ENCODE assay signal across 13 cellular contexts in genomic region chr1:170145691-170146676, GRCh38. TPM values are rescaled to one million over a fixed set of nuclear protein-coding genes. Genes with fewer than 3 reads are reported as not detected.
DNase-seq lines count a peak whose midpoint lies in the region; ATAC-seq lines count a peak whose summit lies in the region.
"Had no signal": no experiment of that assay in that cellular context is flagged by ENCODE, and none has a peak within 500 bp of the region (broad histone marks: within the 10 kb centered on the region; RNA-seq: fewer than 3 reads in every experiment).

Gene NTMT2 (plus strand): TSS chr1:170145959. CDS start chr1:170146108, 149 bp downstream.

- H3K4me3 ChIP-seq in iPS-18a (ENCODE audit: low read length) = peak within 1 kb of the TSS; percentile 4
- H3K4me3 ChIP-seq: GM23248 had no signal

- peaks cover 37% of the 10 kb centered on the region for H3K27me3 ChIP-seq in iPS-18a (ENCODE audit: control insufficient read depth, insufficient read depth, low read length)

- peaks cover 12% of the 10 kb centered on the region for H3K9me3 Mint-ChIP-seq in activated T-helper 17 cell treated with anti-CD3 and anti-CD28 coated beads, Interleukin-2, amount 50 U/mL, for 72 hours

- H3K4me1 Mint-ChIP-seq in activated T-helper 17 cell treated with anti-CD3 and anti-CD28 coated beads, Interleukin-2, amount 50 U/mL, for 72 hours = peaks cover 4% of the 10 kb centered on the region

- H3K9me3 ChIP-seq in iPS-18a (ENCODE audit: control insufficient read depth, low read depth, low read length) = no peaks in the 10 kb centered on the region

- no peak within 1 kb of the TSS for H3K27ac ChIP-seq in iPS-18a (ENCODE audit: low read length)
- H3K27ac ChIP-seq: GM23248 had no signal

- H3K27ac Mint-ChIP-seq in activated T-helper 17 cell treated with anti-CD3 and anti-CD28 coated beads, Interleukin-2, amount 50 U/mL, for 72 hours = no peak within 1 kb of the TSS

- H3K4me1 ChIP-seq in iPS-18a (ENCODE audit: control insufficient read depth, low read depth, low read length) = peaks cover 16% of the 10 kb centered on the region

- peaks cover 5% of the 10 kb centered on the region for H3K27me3 Mint-ChIP-seq in activated T-helper 17 cell treated with anti-CD3 and anti-CD28 coated beads, Interleukin-2, amount 50 U/mL, for 72 hours

- no peaks in the 10 kb centered on the region for H3K36me3 Mint-ChIP-seq in activated T-helper 17 cell treated with anti-CD3 and anti-CD28 coated beads, Interleukin-2, amount 50 U/mL, for 72 hours (ENCODE audit: low read depth)

- ATAC-seq in activated T-helper 17 cell treated with anti-CD3 and anti-CD28 coated beads, Interleukin-2, amount 50 U/mL, for 72 hours (replicated peaks) = peak; percentile 80
- ATAC-seq in GM21576 (IDR thresholded peaks at IDR 0.05; ENCODE audit: unreplicated experiment) (no peak), GM18873 (IDR thresholded peaks at IDR 0.05; ENCODE audit: low FRiP score, unreplicated experiment) (no peak)
- ATAC-seq: esophagus mucosa had no signal

- DNase-seq in ELF-1 (ENCODE audit: low read depth, low spot score) = peak; percentile 84
- peak; percentile 79 for DNase-seq in NCI-H1105 treated with DMSO at 0.1 percent for 48 hours (lab: John Stamatoyannopoulos, UW)
- no peak for DNase-seq in NCI-H2196 (lab: John Stamatoyannopoulos, UW; ENCODE audit: unreplicated experiment)
- no peak for DNase-seq in activated CD8-positive, alpha-beta memory T cell treated with anti-CD3 and anti-CD28 coated beads for 24 hours
- DNase-seq: activated CD4-positive, CD25-positive, alpha-beta regulatory T cell; amygdala; C1 segment of cervical spinal cord; GM23248 had no signal

- no peaks in the 10 kb centered on the region for H3K36me3 ChIP-seq in iPS-18a (ENCODE audit: control insufficient read depth, low read depth, low read length)

- H3K4me3 Mint-ChIP-seq in activated T-helper 17 cell treated with anti-CD3 and anti-CD28 coated beads, Interleukin-2, amount 50 U/mL, for 72 hours = no peak within 1 kb of the TSS

- no peak within 1 kb of the TSS for H3K9ac ChIP-seq in iPS-18a (ENCODE audit: low read length)
- H3K9ac ChIP-seq: GM23248 had no signal

RNA-seq across cellular contexts. Expression of gene NTMT2, which starts in this region (rescaled TPM):
- total RNA-seq in activated T-helper 17 cell treated with anti-CD3 and anti-CD28 coated beads, Interleukin-2, amount 50 U/mL, for 72 hours = not detected
- total RNA-seq: esophagus mucosa, GM23248 had no signal

Comparison
In these comparisons a context has a peak if more than half of its experiments do, and no peak if none do; other contexts are left out.
1. Peak in ATAC-seq in activated T-helper 17 cell treated with anti-CD3 and anti-CD28 coated beads, Interleukin-2, amount 50 U/mL, for 72 hours; RNA of the gene not detected or under 1 TPM.
2. DNase-seq: peak in ELF-1 (single experiment) and NCI-H1105 treated with DMSO at 0.1 percent for 48 hours (single experiment); none in NCI-H2196 (single experiment) and activated CD8-positive, alpha-beta memory T cell treated with anti-CD3 and anti-CD28 coated beads for 24 hours (single experiment).